In the genomic region with DNA sequence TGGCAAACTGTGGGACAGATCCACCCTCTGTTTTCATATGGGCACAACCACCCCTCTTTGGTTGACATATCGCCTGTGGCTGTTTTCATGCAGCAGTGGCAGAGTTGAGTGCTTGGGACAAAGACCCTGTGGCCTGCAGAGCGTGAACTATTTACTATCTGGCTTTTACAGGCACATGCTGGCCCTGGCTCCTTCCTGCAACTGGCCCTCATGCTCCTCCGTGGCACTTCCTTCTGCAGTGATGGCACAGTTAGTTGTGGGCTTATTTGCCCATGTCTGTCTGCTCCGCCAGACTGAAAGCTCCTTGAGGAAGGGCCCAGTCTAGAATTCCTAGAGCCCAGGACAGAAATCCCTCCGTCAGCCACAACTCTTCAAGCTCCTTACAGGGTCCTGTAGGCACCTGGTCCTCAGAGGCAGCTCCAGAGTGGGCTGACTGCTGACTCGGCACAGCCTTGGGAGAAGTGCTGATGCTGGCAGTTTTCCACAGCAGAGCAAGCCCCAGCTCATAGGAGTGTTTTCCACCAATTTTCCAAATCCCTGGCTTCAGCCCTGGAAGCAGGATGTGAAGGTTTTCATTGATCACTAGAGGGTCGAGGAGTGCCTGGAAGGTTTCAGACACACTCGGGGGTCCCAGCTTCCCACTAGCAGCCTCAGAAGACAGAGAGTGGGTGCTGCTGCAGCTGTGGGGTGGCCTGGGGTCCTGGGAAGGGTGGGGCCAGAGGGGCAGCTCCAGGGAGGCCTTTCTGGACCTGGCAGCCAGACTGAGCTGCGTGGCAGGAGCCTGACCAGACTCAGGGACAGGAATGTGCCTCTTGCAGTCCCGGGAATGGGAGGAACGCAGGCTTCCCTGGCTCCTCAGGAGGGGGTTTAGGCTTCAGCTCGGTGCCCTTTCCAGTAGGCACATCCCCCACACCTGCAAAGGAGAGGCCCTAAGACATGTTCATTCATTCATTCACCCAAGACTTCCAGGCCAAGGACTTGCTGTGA, we compare ENCODE assay signal across 14 cellular contexts. TPM values are rescaled to one million over a fixed set of nuclear protein-coding genes. Genes with fewer than 3 reads are reported as not detected.
DNase-seq lines count a peak whose midpoint lies in the region; ATAC-seq, FAIRE-seq and TF ChIP-seq lines count a peak whose summit lies in the region.
"Had no signal": no experiment of that assay in that cellular context is flagged by ENCODE, and none has a peak within 500 bp of the region (broad histone marks: within the 10 kb centered on the region; RNA-seq: fewer than 3 reads in every experiment).

No MANE protein-coding gene starts in this region.

- H2AK5ac ChIP-seq in trophoblast cell (ENCODE audit: low read length): no peak overlapping the region

- H3K36me3 Mint-ChIP-seq in activated B cell treated with CpG ODN at 0.5 μM for 24 hours (ENCODE audit: low read depth): peaks cover 21% of the 10 kb centered on the region
- H3K36me3 Mint-ChIP-seq in CD8-positive, alpha-beta memory T cell: peaks cover 0 to 11% (median 6%) of the 10 kb centered on the region in 3 donors

- H3K9me2 ChIP-seq in PC-3 (replicated peaks; ENCODE audit: low read length): no peaks in the 10 kb centered on the region

- no peaks in the 10 kb centered on the region for H3K79me2 ChIP-seq in trophoblast cell (ENCODE audit: control insufficient read depth, insufficient read depth, low read length, poor library complexity)
- H3K79me2 ChIP-seq in PC-3 (ENCODE audit: low read length): no peaks in the 10 kb centered on the region

- H3K4ac ChIP-seq in trophoblast cell (ENCODE audit: low read depth, low read length): no peak overlapping the region

- WGBS in trophoblast cell (ENCODE audit: extremely low coverage, insufficient coverage, insufficient read length): no CpG with 5 or more reads among the region's 12 CpGs

- no peaks in the 10 kb centered on the region for H3K27me3 ChIP-seq in right atrium auricular region
- H3K27me3 ChIP-seq in trophoblast cell (ENCODE audit: insufficient read depth, low read length): no peaks in the 10 kb centered on the region
- no peaks in the 10 kb centered on the region for H3K27me3 ChIP-seq in PC-3 (ENCODE audit: low read length)
- no peaks in the 10 kb centered on the region for H3K27me3 ChIP-seq in CD8-positive, alpha-beta memory T cell (ENCODE audit: insufficient read depth, low read length, poor library complexity, severe bottlenecking)
- H3K27me3 ChIP-seq: brain microvascular endothelial cell had no signal

- no peaks in the 10 kb centered on the region for H3K4me1 Mint-ChIP-seq in activated B cell treated with CpG ODN at 0.5 μM for 24 hours
- no peaks in the 10 kb centered on the region for H3K4me1 Mint-ChIP-seq in CD8-positive, alpha-beta memory T cell

- no peak overlapping the region for H4K8ac ChIP-seq in trophoblast cell (ENCODE audit: low read depth, low read length)

- H4K12ac ChIP-seq in trophoblast cell (ENCODE audit: low read depth, low read length): no peak overlapping the region

- no peak overlapping the region for H3K18ac ChIP-seq in trophoblast cell (ENCODE audit: low read length)

- no peak overlapping the region for H3K27ac Mint-ChIP-seq in activated B cell treated with CpG ODN at 0.5 μM for 24 hours
- H3K27ac Mint-ChIP-seq in CD8-positive, alpha-beta memory T cell: peak overlapping the region in 1 of 8 donors; percentile 14
- H3K27ac Mint-ChIP-seq: memory B cell; stimulated activated naive CD8-positive, alpha-beta T cell treated with anti-CD3 and anti-CD28 coated beads, Interleukin-15, Interleukin-2, amounts not matched to agents 100 ng/mL and 50 ng/mL, for 24 hours had no signal

- no peaks in the 10 kb centered on the region for H3F3A ChIP-seq in PC-3 (ENCODE audit: low read length, unreplicated experiment)

- TF ChIP-seq CTCF in activated B cell treated with CpG ODN at 0.5 μM for 24 hours (IDR thresholded peaks at IDR 0.05): no peak
- TF ChIP-seq CTCF in right atrium auricular region (IDR thresholded peaks at IDR 0.05): no peak
- no peak for TF ChIP-seq CTCF in PC-3 (conservative IDR thresholded peaks at IDR 0.05; ENCODE audit: low read depth, low read length)

- H4K20me1 ChIP-seq in PC-3 (ENCODE audit: low read length): no peaks in the 10 kb centered on the region

- CTCF ChIA-PET in activated B cell treated with CpG ODN at 0.5 μM for 24 hours (lab: Charles Lee): no interaction called here
- CTCF ChIA-PET in PC-3 (lab: Charles Lee): no interaction called here
- CTCF ChIA-PET in CD8-positive, alpha-beta memory T cell (lab: Charles Lee): no interaction called here

- no peak overlapping the region for H2BK12ac ChIP-seq in trophoblast cell (ENCODE audit: low read length)

- H2BK120ac ChIP-seq in trophoblast cell (ENCODE audit: insufficient read depth, low read length, poor library complexity): peak overlapping the region; percentile 19

- H3K4me2 ChIP-seq in trophoblast cell (ENCODE audit: low read length): no peak overlapping the region
- no peak overlapping the region for H3K4me2 ChIP-seq in PC-3 (ENCODE audit: low read length)

- no peaks in the 10 kb centered on the region for H3K27me3 Mint-ChIP-seq in activated B cell treated with CpG ODN at 0.5 μM for 24 hours
- no peaks in the 10 kb centered on the region for H3K27me3 Mint-ChIP-seq in CD8-positive, alpha-beta memory T cell
- H3K27me3 Mint-ChIP-seq: memory B cell; stimulated activated naive CD8-positive, alpha-beta T cell treated with anti-CD3 and anti-CD28 coated beads, Interleukin-15, Interleukin-2, amounts not matched to agents 100 ng/mL and 50 ng/mL, for 24 hours had no signal

- H4K91ac ChIP-seq in trophoblast cell (ENCODE audit: low read depth, low read length): no peak overlapping the region

- POLR2A ChIA-PET in activated B cell treated with CpG ODN at 0.5 μM for 24 hours (lab: Charles Lee) (no interaction called here), PC-3 (lab: Charles Lee; ENCODE audit: unreplicated experiment) (no interaction called here)
- POLR2A ChIA-PET in CD8-positive, alpha-beta memory T cell (lab: Charles Lee): interaction anchor here (0.5 kb wide), 1 partner anchor 23 kb away, joined by 3 read pairs; no protein-coding TSS in a partner anchor

- no peaks in the 10 kb centered on the region for H3K9me3 ChIP-seq in right atrium auricular region
- no peaks in the 10 kb centered on the region for H3K9me3 ChIP-seq in trophoblast cell (ENCODE audit: insufficient read depth, low read depth, low read length)
- H3K9me3 ChIP-seq in PC-3 (ENCODE audit: low read length): no peaks in the 10 kb centered on the region
- H3K9me3 ChIP-seq in CD8-positive, alpha-beta memory T cell (ENCODE audit: low read length): no peaks in the 10 kb centered on the region

- H3K9me3 Mint-ChIP-seq in activated B cell treated with CpG ODN at 0.5 μM for 24 hours: no peaks in the 10 kb centered on the region
- H3K9me3 Mint-ChIP-seq in CD8-positive, alpha-beta memory T cell: no peaks in the 10 kb centered on the region
- H3K9me3 Mint-ChIP-seq: memory B cell; stimulated activated naive CD8-positive, alpha-beta T cell treated with anti-CD3 and anti-CD28 coated beads, Interleukin-15, Interleukin-2, amounts not matched to agents 100 ng/mL and 50 ng/mL, for 24 hours had no signal

- ATAC-seq in activated B cell treated with CpG ODN at 0.5 μM for 24 hours (ENCODE audit: low read depth): no peak
- ATAC-seq in PC-3: no peak
- no peak for ATAC-seq in HG03135 (IDR thresholded peaks at IDR 0.05; ENCODE audit: unreplicated experiment)

- H3K4me3 Mint-ChIP-seq in activated B cell treated with CpG ODN at 0.5 μM for 24 hours: no peak overlapping the region
- no peak overlapping the region for H3K4me3 Mint-ChIP-seq in CD8-positive, alpha-beta memory T cell
- H3K4me3 Mint-ChIP-seq: memory B cell; stimulated activated naive CD8-positive, alpha-beta T cell treated with anti-CD3 and anti-CD28 coated beads, Interleukin-15, Interleukin-2, amounts not matched to agents 100 ng/mL and 50 ng/mL, for 24 hours had no signal

- H3K36me3 ChIP-seq in right atrium auricular region (no peaks in the 10 kb centered on the region), trophoblast cell (ENCODE audit: control insufficient read depth in 1 of 2, insufficient read depth in 2 of 2, low read length in 2 of 2) (no peaks in the 10 kb centered on the region), PC-3 (ENCODE audit: low read depth, low read length) (no peaks in the 10 kb centered on the region)
- no peaks in the 10 kb centered on the region for H3K36me3 ChIP-seq in CD8-positive, alpha-beta memory T cell (ENCODE audit: insufficient read depth, low read length)
- H3K36me3 ChIP-seq: brain microvascular endothelial cell had no signal

- H3K14ac ChIP-seq in trophoblast cell (ENCODE audit: low read length): no peak overlapping the region

- no peak for DNase-seq in GM19239 (ENCODE audit: insufficient read length, low spot score)
- peak; percentile 9 for DNase-seq in activated B cell treated with CpG ODN at 0.5 μM for 24 hours
- peak; percentile 57 for DNase-seq in right atrium auricular region (ENCODE audit: low spot score)
- DNase-seq in trophoblast cell: no peak
- no peak for DNase-seq in PC-3
- no peak for DNase-seq in CD8-positive, alpha-beta memory T cell
- DNase-seq in DMS 273 treated with DMSO at 0.1 percent for 48 hours (lab: John Stamatoyannopoulos, UW): no peak
- DNase-seq: activated CD4-positive, alpha-beta T cell treated with anti-CD3 and anti-CD28 coated beads for 1 hour; brain microvascular endothelial cell; Kasumi-1 had no signal

- no peaks in the 10 kb centered on the region for H3K79me1 ChIP-seq in trophoblast cell (ENCODE audit: low read length)

- peak; percentile 40 for FAIRE-seq in GM19239 (lab: Jason Lieb, UNC)

- no peak overlapping the region for H2BK5ac ChIP-seq in trophoblast cell (ENCODE audit: low read depth, low read length, poor library complexity)

- intact Hi-C loops in activated B cell treated with CpG ODN at 0.5 μM for 24 hours (cut with micrococcal nuclease): no loop called here
- intact Hi-C loops in PC-3 (cut with micrococcal nuclease): no loop called here

- no peak overlapping the region for H3K23ac ChIP-seq in trophoblast cell (ENCODE audit: low read length)

- H3K9ac ChIP-seq in trophoblast cell (ENCODE audit: low read length) (no peak overlapping the region), PC-3 (ENCODE audit: low read length) (no peak overlapping the region)

- H3K4me1 ChIP-seq in right atrium auricular region (peaks cover 0 to 24% of the 10 kb centered on the region in 2 donors), trophoblast cell (ENCODE audit: control insufficient read depth in 1 of 2, insufficient read depth in 2 of 2, low read length in 2 of 2) (peaks cover 2 to 7% of the 10 kb centered on the region in 2 experiments), PC-3 (ENCODE audit: insufficient read depth, low read length) (no peaks in the 10 kb centered on the region)
- H3K4me1 ChIP-seq in CD8-positive, alpha-beta memory T cell (ENCODE audit: insufficient read depth, low read length): no peaks in the 10 kb centered on the region

- H3K4me3 ChIP-seq in right atrium auricular region: no peak overlapping the region
- H3K4me3 ChIP-seq in trophoblast cell (ENCODE audit: low read depth, low read length): no peak overlapping the region
- no peak overlapping the region for H3K4me3 ChIP-seq in PC-3 (ENCODE audit: low read length)
- no peak overlapping the region for H3K4me3 ChIP-seq in CD8-positive, alpha-beta memory T cell (ENCODE audit: low read length)

- H2AFZ ChIP-seq in trophoblast cell (ENCODE audit: insufficient read depth, low read length, poor library complexity) (no peak overlapping the region), PC-3 (ENCODE audit: low read length) (no peak overlapping the region)

- BruUV-seq in PC-3 (replicated peaks; lab: Mats Ljungman, UMichigan): no TSS peak

- H3K27ac ChIP-seq in right atrium auricular region: peak overlapping the region in 1 of 2 donors; percentile 24
- no peak overlapping the region for H3K27ac ChIP-seq in trophoblast cell (ENCODE audit: low read depth, low read length)
- no peak overlapping the region for H3K27ac ChIP-seq in PC-3 (ENCODE audit: low read length)
- no peak overlapping the region for H3K27ac ChIP-seq in CD8-positive, alpha-beta memory T cell (ENCODE audit: low read depth, low read length)
- H3K27ac ChIP-seq: brain microvascular endothelial cell, epithelial cell of prostate had no signal

RNA-seq across cellular contexts. Expression of a gene that starts 56.5 kb away (rescaled TPM):
- total RNA-seq in activated B cell treated with CpG ODN at 0.5 μM for 24 hours: not detected in 2 replicates
- 10 to 100 TPM; 42.8 to 55.8 TPM for total RNA-seq in right atrium auricular region
- polyA plus RNA-seq in trophoblast cell (2013): 2.9 and 3.5 TPM in 2 replicates
- total RNA-seq in PC-3 (2014; rRNA removed): 0.07 and 0.75 TPM in 2 replicates
- total RNA-seq in CD8-positive, alpha-beta memory T cell: not detected
- not detected for polyA plus RNA-seq in CD8-positive, alpha-beta memory T cell

Comparison
In these comparisons a context has a peak if more than half of its experiments do, and no peak if none do; other contexts are left out.
1. DNase-seq: peak in activated B cell treated with CpG ODN at 0.5 μM for 24 hours (single experiment) and right atrium auricular region (single experiment); none in GM19239 (single experiment), trophoblast cell (0 of 2), PC-3 (single experiment), CD8-positive, alpha-beta memory T cell (0 of 5) and DMS 273 treated with DMSO at 0.1 percent for 48 hours (single experiment).
2. RNA of a gene that starts 56.5 kb away (total RNA-seq): 42.8 to 55.8 TPM in right atrium auricular region; 0.07 to 0.75 TPM in PC-3, not detected in CD8-positive, alpha-beta memory T cell and not detected in activated B cell treated with CpG ODN at 0.5 μM for 24 hours; every median in the first group is over 10 times any median in the second.